In genomic region chr2:31390324-31390723, GRCh38 we compare ENCODE assay signal across 24 cellular contexts. TPM values are rescaled to one million over a fixed set of nuclear protein-coding genes. Genes with fewer than 3 reads are reported as not detected.
"Had no signal": no experiment of that assay in that cellular context is flagged by ENCODE, and none has a peak within 500 bp of the region (broad histone marks: within the 10 kb centered on the region; RNA-seq: fewer than 3 reads in every experiment).

No MANE protein-coding gene starts in this region.

- H3K9ac ChIP-seq: neural progenitor cell had no signal

- H3K4me3 ChIP-seq: gastrocnemius medialis, heart left ventricle, neural progenitor cell, skin epidermis had no signal

- ATAC-seq: effector memory CD8-positive, alpha-beta T cell; gastrocnemius medialis; heart left ventricle; left ventricle myocardium superior; naive thymus-derived CD4-positive, alpha-beta T cell; right cardiac atrium; stimulated activated naive CD8-positive, alpha-beta T cell treated with anti-CD3 and anti-CD28 coated beads, Interleukin-15, amount 100 ng/mL, for 72 hours had no signal

- H3K4me1 Mint-ChIP-seq: neural progenitor cell; stimulated activated naive CD8-positive, alpha-beta T cell treated with anti-CD3 and anti-CD28 coated beads, Interleukin-15, amount 100 ng/mL, for 72 hours had no signal

- H3K4me1 ChIP-seq: gastrocnemius medialis, heart left ventricle, neural progenitor cell had no signal

- H3K27me3 Mint-ChIP-seq: progenitor cell of endocrine pancreas had no signal

- H3K4me3 Mint-ChIP-seq: activated naive CD8-positive, alpha-beta T cell; effector memory CD8-positive, alpha-beta T cell; naive thymus-derived CD4-positive, alpha-beta T cell; neural progenitor cell; stimulated activated naive CD8-positive, alpha-beta T cell treated with anti-CD3 and anti-CD28 coated beads, Interleukin-15, amount 100 ng/mL, for 72 hours had no signal

- H3K9me3 ChIP-seq: gastrocnemius medialis, heart left ventricle had no signal

- H3K27ac Mint-ChIP-seq: activated naive CD8-positive, alpha-beta T cell; effector memory CD8-positive, alpha-beta T cell; naive thymus-derived CD4-positive, alpha-beta T cell; neural progenitor cell; progenitor cell of endocrine pancreas; stimulated activated naive CD8-positive, alpha-beta T cell treated with anti-CD3 and anti-CD28 coated beads, Interleukin-15, amount 100 ng/mL, for 72 hours had no signal

- H2AFZ ChIP-seq: neural progenitor cell had no signal

- H3K27me3 ChIP-seq: gastrocnemius medialis, heart left ventricle, neural progenitor cell had no signal

- DNase-seq: activated CD4-positive, alpha-beta T cell treated with anti-CD3 and anti-CD28 coated beads for 1 hour; activated CD8-positive, alpha-beta memory T cell treated with anti-CD3 and anti-CD28 coated beads for 24 hours; activated gamma-delta T cell; amniotic stem cell; effector memory CD8-positive, alpha-beta T cell; gastrocnemius medialis; heart left ventricle; left ventricle myocardium superior; mesenchymal stem cell; naive thymus-derived CD4-positive, alpha-beta T cell; right cardiac atrium; stimulated activated CD4-positive, alpha-beta T cell treated with anti-CD3 and anti-CD28 coated beads, Interleukin-15, amount 100 ng/mL, for 24 hours; stimulated activated CD4-positive, alpha-beta T cell treated with anti-CD3 and anti-CD28 coated beads, Interleukin-2, amount 100 ng/mL, for 48 hours; stimulated activated naive CD8-positive, alpha-beta T cell treated with anti-CD3 and anti-CD28 coated beads, Interleukin-15, amount 100 ng/mL, for 72 hours; SW 1271; T-helper 2 cell had no signal

- H3K9me3 Mint-ChIP-seq: effector memory CD8-positive, alpha-beta T cell; naive thymus-derived CD4-positive, alpha-beta T cell; neural progenitor cell; stimulated activated naive CD8-positive, alpha-beta T cell treated with anti-CD3 and anti-CD28 coated beads, Interleukin-15, amount 100 ng/mL, for 72 hours had no signal

- H3K36me3 Mint-ChIP-seq: activated naive CD8-positive, alpha-beta T cell; naive thymus-derived CD4-positive, alpha-beta T cell; neural progenitor cell had no signal

- H3K4me2 ChIP-seq: neural progenitor cell had no signal

- H3K27ac ChIP-seq: gastrocnemius medialis, heart left ventricle, neural progenitor cell, VCaP had no signal

- H3K36me3 ChIP-seq: gastrocnemius medialis, heart left ventricle, neural progenitor cell had no signal

RNA-seq across cellular contexts. Expression of gene XDH, which starts 24.2 kb away (rescaled TPM):
- total RNA-seq: cardiac septum, dermis microvascular lymphatic vessel endothelial cell, left ventricle myocardium superior, temporal lobe had no signal
- polyA plus RNA-seq: naive thymus-derived CD4-positive, alpha-beta T cell; right cardiac atrium had no signal
